In the genomic region with DNA sequence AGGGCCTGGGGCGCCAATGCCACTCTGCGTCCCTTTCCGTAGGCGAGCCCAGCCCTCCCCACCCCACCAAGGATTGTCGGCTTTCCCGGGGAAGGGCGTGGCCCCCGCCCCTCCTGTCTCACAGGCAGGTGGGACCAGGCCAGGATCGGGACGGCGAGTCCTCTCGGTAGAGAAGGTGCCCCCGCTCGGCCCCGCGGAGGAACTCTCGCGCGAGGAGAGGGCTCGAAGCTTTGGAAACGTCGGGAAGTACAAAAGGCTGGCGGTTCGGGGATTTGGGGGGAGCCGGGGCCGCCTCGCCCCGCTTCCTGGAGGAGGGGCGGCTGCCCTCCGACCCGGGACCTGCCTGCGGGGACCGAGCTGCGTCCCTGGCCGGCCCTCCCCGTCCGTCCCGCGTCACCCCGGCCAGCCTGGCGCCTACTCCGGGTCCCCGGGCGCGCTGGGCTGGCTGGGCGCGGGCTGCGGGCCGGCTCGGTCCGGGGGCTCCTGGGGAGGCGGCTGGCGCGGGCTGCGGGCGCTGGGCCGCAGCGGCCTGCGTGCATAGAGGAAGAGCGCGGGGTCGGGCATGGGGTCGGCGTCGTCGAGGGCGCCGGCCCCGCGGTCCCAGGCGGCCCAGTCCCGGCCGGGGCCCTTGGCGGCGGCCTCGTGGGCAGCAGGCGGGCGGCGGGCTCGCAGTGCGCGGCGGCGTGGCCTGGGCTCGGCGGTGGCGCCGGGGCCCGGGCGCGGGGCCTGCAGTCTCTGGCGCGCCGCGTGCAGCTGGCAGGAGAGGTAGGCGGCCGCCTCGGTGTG, we compare ENCODE assay signal across 11 cellular contexts. TPM values are rescaled to one million over a fixed set of nuclear protein-coding genes. Genes with fewer than 3 reads are reported as not detected.
DNase-seq lines count a peak whose midpoint lies in the region; ATAC-seq, FAIRE-seq and TF ChIP-seq lines count a peak whose summit lies in the region.
"Had no signal": no experiment of that assay in that cellular context is flagged by ENCODE, and none has a peak within 500 bp of the region (broad histone marks: within the 10 kb centered on the region; RNA-seq: fewer than 3 reads in every experiment).

No MANE protein-coding gene starts in this region.

- no peak for FAIRE-seq in bronchial epithelial cell (lab: Jason Lieb, UNC)
- FAIRE-seq: endometrium, GM12878 had no signal

- no peaks in the 10 kb centered on the region for H3K27me3 ChIP-seq in bronchial epithelial cell (ENCODE audit: control insufficient read depth, insufficient read depth, low read length)

- intact Hi-C loops in left colon (cut with DNase I, micrococcal nuclease) = no loop called here

- POLR2A ChIA-PET in HEK293 (lab: Yijun Ruan, JAX) = interaction anchor here (0.6 to 1.3 kb wide), 3 partner anchors 29 to 1839 kb away, joined by 3 to 5 read pairs (median 4); partner anchors contain the start of gene PAFAH1B1

- H3K36me3 ChIP-seq in HEK293 (ENCODE audit: control insufficient read depth in 2 of 2, insufficient read depth in 1 of 2, low read length in 2 of 2) (no peaks in the 10 kb centered on the region), bronchial epithelial cell (ENCODE audit: control insufficient read depth, insufficient read depth, low read length) (no peaks in the 10 kb centered on the region)

- TF ChIP-seq CTCF in HEK293 (tag by site-specific recombination; IDR thresholded peaks at IDR 0.05) (no peak), bronchial epithelial cell (IDR thresholded peaks at IDR 0.05; ENCODE audit: insufficient read depth, low read length, severe bottlenecking) (no peak)

- CTCF ChIA-PET in HEK293 (lab: Yijun Ruan, JAX) = interaction anchor here (0.6 to 1.5 kb wide), 4 partner anchors 13 to 342 kb away, joined by 3 to 4 read pairs (median 3); no protein-coding TSS in a partner anchor

- no peak for DNase-seq in bronchial epithelial cell (ENCODE audit: low read depth)
- peak; percentile 74 to 77 for DNase-seq in left colon
- DNase-seq in stimulated activated CD8-positive, alpha-beta memory T cell treated with anti-CD3 and anti-CD28 coated beads, Interleukin-4, amount 100 ng/mL, for 48 hours = peak; percentile 33
- DNase-seq in NCI-H2196 treated with DMSO at 0.1 percent for 48 hours (lab: John Stamatoyannopoulos, UW; ENCODE audit: unreplicated experiment) = no peak
- DNase-seq in stimulated activated CD4-positive, alpha-beta T cell treated with anti-CD3 and anti-CD28 coated beads, Interleukin-4, amount 100 ng/mL, for 24 hours = no peak
- DNase-seq in NCI-H1436 (lab: John Stamatoyannopoulos, UW) = no peak
- DNase-seq: NCI-H2227 treated with DMSO at 0.1 percent for 48 hours had no signal

- H3K4me1 ChIP-seq in HEK293 (ENCODE audit: control insufficient read depth, insufficient read depth, low read length) = no peaks in the 10 kb centered on the region

- no peaks in the 10 kb centered on the region for H3K9me3 ChIP-seq in HEK293 (ENCODE audit: control insufficient read depth, insufficient read depth, low read depth, low read length)

- H3K27ac ChIP-seq in HEK293 (ENCODE audit: extremely low read depth, low read depth, low read length) = no peak overlapping the region

- H3K4me3 ChIP-seq in HEK293 (ENCODE audit: low read depth, low read length) = no peak overlapping the region
- peak overlapping the region; percentile 28 for H3K4me3 ChIP-seq in bronchial epithelial cell (ENCODE audit: low read depth, low read length)
- H3K4me3 ChIP-seq: GM12878 had no signal

- ATAC-seq in left colon (peak; percentile 66), GM18861 (IDR thresholded peaks at IDR 0.05; ENCODE audit: unreplicated experiment) (no peak)
- ATAC-seq: GM12878 had no signal

TF ChIP-seq in HEK293, 187 proteins besides CTCF, POLR2A, EP300 and RAD21:
- TF ChIP-seq ZNF10 (tag by site-specific recombination; IDR thresholded peaks at IDR 0.05) (no peak), KLF1 (tag by site-specific recombination; IDR thresholded peaks at IDR 0.05) (peak; percentile 49; the same call in 1 of the 2 replicates), OSR2 (tag by site-specific recombination; IDR thresholded peaks at IDR 0.05) (no peak)

RNA-seq across cellular contexts. Expression of gene CLUH, which starts 12.6 kb away (rescaled TPM):
- 41.3 and 41.9 TPM in 2 replicates for total RNA-seq in bronchial epithelial cell
- 100 to 1,000 TPM; 129 to 174 TPM for total RNA-seq in left colon

RNA-seq across cellular contexts. Expression of gene CCDC92B, which starts 25.3 kb away (rescaled TPM):
- total RNA-seq in bronchial epithelial cell = not detected in 2 replicates
- total RNA-seq in left colon = 1 to 10 TPM in 1 of 2 donors, under 1 TPM in 1; 0.92 to 1.5 TPM
- total RNA-seq: GM12878 had no signal

Comparison
In these comparisons a context has a peak if more than half of its experiments do, and no peak if none do; other contexts are left out.
1. DNase-seq: peak in left colon (2 of 2) and stimulated activated CD8-positive, alpha-beta memory T cell treated with anti-CD3 and anti-CD28 coated beads, Interleukin-4, amount 100 ng/mL, for 48 hours (single experiment); none in bronchial epithelial cell (single experiment), NCI-H2196 treated with DMSO at 0.1 percent for 48 hours (single experiment), stimulated activated CD4-positive, alpha-beta T cell treated with anti-CD3 and anti-CD28 coated beads, Interleukin-4, amount 100 ng/mL, for 24 hours (single experiment) and NCI-H1436 (single experiment).